1 cellular context compared by ENCODE assay signal in the genomic region with DNA sequence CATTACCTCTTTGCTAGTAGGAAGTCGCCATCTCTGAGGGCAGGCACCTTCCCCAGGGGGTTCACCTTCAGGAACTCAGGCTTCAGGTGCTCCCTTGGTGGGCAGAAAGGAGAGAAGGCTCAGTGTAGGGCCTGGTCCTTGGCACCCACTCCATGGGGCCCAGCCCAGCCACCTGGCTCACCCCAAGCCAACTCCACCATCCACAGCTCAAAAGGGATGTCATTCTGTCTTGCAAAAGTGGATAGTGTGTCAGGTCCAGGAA.
TF ChIP-seq lines count a peak whose summit lies in the region.

No MANE protein-coding gene starts in this region.

TF ChIP-seq in H1, 55 proteins besides CTCF, POLR2A, EP300 and RAD21:
- TF ChIP-seq PHF8 (conservative IDR thresholded peaks at IDR 0.05; ENCODE audit: low read depth, low read length) (no peak), CHD1 (IDR thresholded peaks at IDR 0.05; ENCODE audit: low read depth, low read length) (no peak), SP4 (IDR thresholded peaks at IDR 0.05; ENCODE audit: low read length) (no peak), CHD2 (IDR thresholded peaks at IDR 0.05; ENCODE audit: low read length) (no peak), TEAD4 (IDR thresholded peaks at IDR 0.05; ENCODE audit: low read depth, low read length) (no peak), TCF12 (IDR thresholded peaks at IDR 0.05; ENCODE audit: low read depth, low read length) (no peak), ASH2L (IDR thresholded peaks at IDR 0.05; ENCODE audit: low read length) (no peak), CBX5 (IDR thresholded peaks at IDR 0.05; ENCODE audit: low read depth, low read length) (no peak), RBBP5 (IDR thresholded peaks at IDR 0.05; ENCODE audit: borderline replicate concordance, low read depth, low read length) (no peak), SUZ12 (IDR thresholded peaks at IDR 0.05; ENCODE audit: low read length) (no peak), SP2 (IDR thresholded peaks at IDR 0.05; ENCODE audit: low read length) (no peak)
- TF ChIP-seq, protein P1, sequence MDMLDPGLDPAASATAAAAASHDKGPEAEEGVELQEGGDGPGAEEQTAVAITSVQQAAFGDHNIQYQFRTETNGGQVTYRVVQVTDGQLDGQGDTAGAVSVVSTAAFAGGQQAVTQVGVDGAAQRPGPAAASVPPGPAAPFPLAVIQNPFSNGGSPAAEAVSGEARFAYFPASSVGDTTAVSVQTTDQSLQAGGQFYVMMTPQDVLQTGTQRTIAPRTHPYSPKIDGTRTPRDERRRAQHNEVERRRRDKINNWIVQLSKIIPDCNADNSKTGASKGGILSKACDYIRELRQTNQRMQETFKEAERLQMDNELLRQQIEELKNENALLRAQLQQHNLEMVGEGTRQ (IDR thresholded peaks at IDR 0.05; ENCODE audit: low read length) = no peak
- TF ChIP-seq, protein P2, sequence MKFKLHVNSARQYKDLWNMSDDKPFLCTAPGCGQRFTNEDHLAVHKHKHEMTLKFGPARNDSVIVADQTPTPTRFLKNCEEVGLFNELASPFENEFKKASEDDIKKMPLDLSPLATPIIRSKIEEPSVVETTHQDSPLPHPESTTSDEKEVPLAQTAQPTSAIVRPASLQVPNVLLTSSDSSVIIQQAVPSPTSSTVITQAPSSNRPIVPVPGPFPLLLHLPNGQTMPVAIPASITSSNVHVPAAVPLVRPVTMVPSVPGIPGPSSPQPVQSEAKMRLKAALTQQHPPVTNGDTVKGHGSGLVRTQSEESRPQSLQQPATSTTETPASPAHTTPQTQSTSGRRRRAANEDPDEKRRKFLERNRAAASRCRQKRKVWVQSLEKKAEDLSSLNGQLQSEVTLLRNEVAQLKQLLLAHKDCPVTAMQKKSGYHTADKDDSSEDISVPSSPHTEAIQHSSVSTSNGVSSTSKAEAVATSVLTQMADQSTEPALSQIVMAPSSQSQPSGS (IDR thresholded peaks at IDR 0.05; ENCODE audit: low read length) = no peak
- TF ChIP-seq, protein P3, sequence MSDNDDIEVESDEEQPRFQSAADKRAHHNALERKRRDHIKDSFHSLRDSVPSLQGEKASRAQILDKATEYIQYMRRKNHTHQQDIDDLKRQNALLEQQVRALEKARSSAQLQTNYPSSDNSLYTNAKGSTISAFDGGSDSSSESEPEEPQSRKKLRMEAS (IDR thresholded peaks at IDR 0.05) = no peak
